ENCODE assay signal across 8 cellular contexts in the genomic region with DNA sequence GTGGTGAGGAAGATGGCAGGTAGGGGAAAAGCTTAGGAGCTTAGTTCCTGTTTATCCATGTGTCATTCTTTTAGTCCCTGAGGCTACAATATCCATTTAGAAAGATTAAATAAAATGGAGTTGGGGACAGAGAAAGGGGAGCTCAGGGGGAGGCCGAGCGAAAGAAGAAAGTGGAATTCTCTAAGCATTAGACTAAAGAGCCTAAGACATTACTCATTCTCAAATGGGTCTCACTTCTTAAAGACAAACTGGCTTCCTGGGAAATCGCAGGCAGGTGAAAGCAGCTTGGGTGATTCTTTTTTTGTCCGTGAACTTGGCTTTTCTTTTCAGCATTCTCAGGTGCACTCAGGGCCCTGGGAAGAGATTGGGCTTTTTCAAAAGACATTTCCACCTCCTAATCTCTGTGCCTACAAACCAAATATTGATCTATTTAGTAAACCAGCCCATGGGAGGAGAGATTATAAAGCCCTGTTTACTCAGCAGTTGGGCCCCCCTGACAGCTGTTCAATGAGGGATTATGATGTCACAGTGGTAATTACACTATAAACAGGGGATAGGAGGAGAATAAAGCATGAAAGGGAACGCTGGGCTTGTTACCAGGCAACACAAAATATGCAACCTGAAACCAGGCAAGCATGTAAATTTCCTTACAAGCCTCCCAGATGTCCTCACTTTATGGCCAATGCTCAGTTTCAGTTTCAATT.
DNase-seq lines count a peak whose midpoint lies in the region; ATAC-seq and TF ChIP-seq lines count a peak whose summit lies in the region.

No MANE protein-coding gene starts in this region.

- peak overlapping the region in 3 of 4 donors; percentile 48 to 75 (median 58) for H3K27ac ChIP-seq in Peyer's patch
- peak overlapping the region; percentile 30 for H3K27ac ChIP-seq in psoas muscle

- H3K36me3 ChIP-seq in Peyer's patch: no peaks in the 10 kb centered on the region
- H3K36me3 ChIP-seq in psoas muscle (ENCODE audit: insufficient read depth in 1 of 2, low read depth in 1 of 2): no peaks in the 10 kb centered on the region

- peak overlapping the region; percentile 90 for H3K27ac Mint-ChIP-seq in Calu3 (ENCODE audit: unreplicated experiment)

- H3K9me3 Mint-ChIP-seq in Calu3 (ENCODE audit: low read depth, unreplicated experiment): no peaks in the 10 kb centered on the region

- ATAC-seq in psoas muscle (peak; percentile 26 to 69 (median 36)), HG03442 (IDR thresholded peaks at IDR 0.05; ENCODE audit: unreplicated experiment) (no peak)
- ATAC-seq in activated CD4-positive, CD25-positive, alpha-beta regulatory T cell treated with anti-CD3 and anti-CD28 coated beads, Interleukin-2, amount 50 U/mL, for 24 hours: no peak

- H3K36me3 Mint-ChIP-seq in Calu3 (ENCODE audit: insufficient read depth, unreplicated experiment): peaks cover 10% of the 10 kb centered on the region

- intact Hi-C loops in Calu3 (cut with micrococcal nuclease; ENCODE audit: unreplicated experiment): loop anchor here (1.0 to 5.0 kb wide), 3 partner anchors 214 to 787 kb away; no protein-coding TSS in a partner anchor
- intact Hi-C loops in psoas muscle (cut with DNase I): loop anchor here in 1 of 2 donors (2.0 to 10.0 kb wide), 4 partner anchors 119 to 787 kb away; no protein-coding TSS in a partner anchor

- no peaks in the 10 kb centered on the region for H3K27me3 Mint-ChIP-seq in Calu3 (ENCODE audit: unreplicated experiment)

- CTCF ChIA-PET in Calu3 (lab: Charles Lee): interaction anchor here (0.5 to 1.1 kb wide), 4 partner anchors 79 to 850 kb away, joined by 3 read pairs; no protein-coding TSS in a partner anchor

- H3K4me1 Mint-ChIP-seq in Calu3 (ENCODE audit: low read depth, unreplicated experiment): peaks cover 36% of the 10 kb centered on the region

- H3K9me3 ChIP-seq in Peyer's patch: no peaks in the 10 kb centered on the region
- no peaks in the 10 kb centered on the region for H3K9me3 ChIP-seq in psoas muscle

- no peak for TF ChIP-seq CTCF in Calu3 (IDR thresholded peaks at IDR 0.05; ENCODE audit: unreplicated experiment)
- no peak for TF ChIP-seq CTCF in Peyer's patch (IDR thresholded peaks at IDR 0.05)
- no peak for TF ChIP-seq CTCF in fibroblast of pulmonary artery (IDR thresholded peaks at IDR 0.05; ENCODE audit: low read length, missing control alignments)
- no peak for TF ChIP-seq CTCF in psoas muscle (IDR thresholded peaks at IDR 0.05)

- no TSS peak for BruUV-seq in Calu3 (replicated peaks; lab: Mats Ljungman, UMichigan)

- 51 to 60% (median 59%) methylated on average over 5 of the region's 5 CpGs for WGBS in psoas muscle, 3 donors

- H3K4me3 ChIP-seq in Peyer's patch: peak overlapping the region in 2 of 4 donors; percentile 26 to 31
- no peak overlapping the region for H3K4me3 ChIP-seq in fibroblast of pulmonary artery (replicated peaks; ENCODE audit: low read depth, low read length)
- peak overlapping the region; percentile 37 for H3K4me3 ChIP-seq in psoas muscle

- DNase-seq in Calu3: peak; percentile 34
- peak; percentile 84 for DNase-seq in HT-29 (ENCODE audit: low spot score)
- peak in 1 of 3 donors; percentile 64 for DNase-seq in Peyer's patch
- peak; percentile 69 for DNase-seq in fibroblast of pulmonary artery (ENCODE audit: low read depth)
- no peak for DNase-seq in psoas muscle
- DNase-seq in NK-92 treated with Interleukin-12 subunit alpha and Interleukin-12 subunit beta, amount 100 ng/mL, for 24 hours (lab: John Stamatoyannopoulos, UW): no peak

- no peak for TF ChIP-seq POLR2A in Peyer's patch (IDR thresholded peaks at IDR 0.05)

- H3K4me1 ChIP-seq in Peyer's patch (peaks cover 0 to 8% (median 4%) of the 10 kb centered on the region in 4 donors), psoas muscle (peaks cover 8% of the 10 kb centered on the region)

- H3K4me3 Mint-ChIP-seq in Calu3 (ENCODE audit: low read depth, unreplicated experiment): peak overlapping the region; percentile 70

- H3K27me3 ChIP-seq in Peyer's patch: no peaks in the 10 kb centered on the region
- no peaks in the 10 kb centered on the region for H3K27me3 ChIP-seq in psoas muscle (ENCODE audit: insufficient read depth in 3 of 3, low read length in 2 of 3)

Comparison
In these comparisons a context has a peak if more than half of its experiments do, and no peak if none do; other contexts are left out.
1. DNase-seq: peak in Calu3 (single experiment), HT-29 (single experiment) and fibroblast of pulmonary artery (single experiment); none in psoas muscle (0 of 2) and NK-92 treated with Interleukin-12 subunit alpha and Interleukin-12 subunit beta, amount 100 ng/mL, for 24 hours (single experiment).
2. ATAC-seq: peak in psoas muscle (4 of 4); none in activated CD4-positive, CD25-positive, alpha-beta regulatory T cell treated with anti-CD3 and anti-CD28 coated beads, Interleukin-2, amount 50 U/mL, for 24 hours (0 of 2) and HG03442 (single experiment).